In the genomic region with DNA sequence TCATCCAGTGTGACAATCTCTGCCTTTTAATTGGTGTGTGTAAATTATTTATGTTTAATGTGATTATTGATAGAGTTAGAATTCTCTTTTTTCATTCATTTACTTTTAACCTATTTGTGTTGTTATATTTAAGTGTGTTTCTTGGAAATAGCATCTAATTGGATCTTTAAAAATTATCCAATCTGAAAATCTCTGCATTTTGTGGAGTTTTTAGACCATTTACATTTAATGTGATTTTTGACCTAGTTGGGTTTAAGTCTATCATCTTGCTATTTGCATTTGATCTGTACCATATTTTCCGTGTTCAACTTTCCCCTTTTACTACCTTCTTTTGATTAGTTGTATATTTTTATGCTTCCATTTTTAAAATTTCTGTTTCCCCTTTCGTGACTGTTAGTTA, we compare ENCODE assay signal across 34 cellular contexts.
"Had no signal": no experiment of that assay in that cellular context is flagged by ENCODE, and none has a peak within 500 bp of the region (broad histone marks: within the 10 kb centered on the region; RNA-seq: fewer than 3 reads in every experiment).

No MANE protein-coding gene starts in this region.

- H3K4me3 ChIP-seq: MG63 had no signal

- H3K9me3 ChIP-seq: MG63 had no signal

- H3K27me3 ChIP-seq: MG63 had no signal

- H3K36me3 ChIP-seq: MG63 had no signal

- DNase-seq: Karpas-422, Kasumi-1, MG63, MM.1S, MV-4-11, NCI-H1048, NCI-H1092, NCI-H1092 treated with DMSO at 0.1 percent for 48 hours, NCI-H1105, NCI-H1105 treated with DMSO at 0.1 percent for 48 hours, NCI-H1417, NCI-H1417 treated with DMSO at 0.1 percent for 48 hours, NCI-H1436, NCI-H146, NCI-H1694, NCI-H1694 treated with DMSO at 0.1 percent for 48 hours, NCI-H187, NCI-H187 treated with DMSO at 0.1 percent for 48 hours, NCI-H1930, NCI-H2029, NCI-H2029 treated with DMSO at 0.1 percent for 48 hours, NCI-H2081, NCI-H2081 treated with DMSO at 0.1 percent for 48 hours, NCI-H2107, NCI-H2171, NCI-H2171 treated with DMSO at 0.1 percent for 48 hours, NCI-H2227 treated with DMSO at 0.1 percent for 48 hours, NCI-H226, NCI-H345, NCI-H446, NCI-H446 treated with DMSO at 0.1 percent for 48 hours, NCI-H510A, NCI-H510A treated with DMSO at 0.1 percent for 48 hours, NCI-H524 had no signal
